ENCODE assay signal across 1 cellular context in the genomic region with DNA sequence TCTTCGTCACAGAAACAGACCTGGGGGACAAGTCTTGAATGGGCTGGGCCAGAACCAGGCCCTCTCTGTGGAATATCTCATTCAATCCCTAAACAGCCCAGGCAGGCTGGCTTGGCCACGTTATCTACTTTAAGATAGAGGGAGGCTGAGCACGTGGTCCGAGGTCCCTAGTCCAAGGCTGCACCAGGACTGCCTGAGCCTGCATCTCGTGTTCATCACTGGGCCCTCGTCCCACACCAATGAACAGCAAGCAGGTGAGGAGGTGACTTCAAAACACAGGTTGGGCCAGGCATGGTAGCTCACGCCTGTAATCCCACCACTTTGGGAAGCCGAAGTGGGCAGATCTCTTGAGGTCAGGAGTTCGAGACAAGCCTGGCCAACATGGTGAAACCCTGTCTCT.
TF ChIP-seq lines count a peak whose summit lies in the region.

No MANE protein-coding gene starts in this region.

TF ChIP-seq in H1, 55 proteins besides CTCF, POLR2A, EP300 and RAD21:
- TF ChIP-seq ATF2 (IDR thresholded peaks at IDR 0.05; ENCODE audit: low read length) (no peak), CHD2 (IDR thresholded peaks at IDR 0.05; ENCODE audit: low read length) (no peak), JUN (IDR thresholded peaks at IDR 0.05; ENCODE audit: low read depth, low read length) (no peak), USF2 (IDR thresholded peaks at IDR 0.05; ENCODE audit: low read length) (no peak), POU5F1 (IDR thresholded peaks at IDR 0.05; ENCODE audit: low read depth, low read length) (no peak), SUZ12 (IDR thresholded peaks at IDR 0.05; ENCODE audit: low read length) (no peak), SIRT6 (IDR thresholded peaks at IDR 0.05; ENCODE audit: low read length) (no peak), BACH1 (IDR thresholded peaks at IDR 0.05; ENCODE audit: low read length) (no peak), E2F6 (IDR thresholded peaks at IDR 0.05) (no peak), CREB1 (IDR thresholded peaks at IDR 0.05) (no peak), MAX (IDR thresholded peaks at IDR 0.05) (no peak), RNF2 (IDR thresholded peaks at IDR 0.05; ENCODE audit: borderline replicate concordance, low read depth, low read length, missing control alignments, poor library complexity, severe bottlenecking) (no peak), JUND (IDR thresholded peaks at IDR 0.05; ENCODE audit: low read length) (no peak), NANOG (IDR thresholded peaks at IDR 0.05; ENCODE audit: insufficient read depth, low read depth, low read length, poor library complexity, severe bottlenecking) (no peak), ZNF274 (IDR thresholded peaks at IDR 0.05; ENCODE audit: borderline replicate concordance, extremely low read depth, low read length) (no peak), TBP (IDR thresholded peaks at IDR 0.05; ENCODE audit: low read depth, low read length) (no peak)
